ENCODE assay signal across 9 cellular contexts in genomic region chr3:173993299-173993698, GRCh38.
A peak's percentile ranks its signal among the peaks of the same experiment; 100 is the strongest.
DNase-seq lines count a peak whose midpoint lies in the region; ATAC-seq and TF ChIP-seq lines count a peak whose summit lies in the region.
"Had no signal": no experiment of that assay in that cellular context is flagged by ENCODE, and none has a peak within 500 bp of the region (broad histone marks: within the 10 kb centered on the region; RNA-seq: fewer than 3 reads in every experiment).

No MANE protein-coding gene starts in this region.

- H3K18ac ChIP-seq in H9 (ENCODE audit: insufficient read length, low read depth, low read length), result no peak overlapping the region

- no peak overlapping the region for H4K91ac ChIP-seq in H9 (ENCODE audit: insufficient read length, low read depth, low read length)

- H3K27ac ChIP-seq in H9 (ENCODE audit: insufficient read length, low read depth, low read length), result no peak overlapping the region
- H3K27ac ChIP-seq in RWPE1, result no peak overlapping the region
- H3K27ac ChIP-seq in upper lobe of right lung, result no peak overlapping the region

- TF ChIP-seq CTCF in H9 (conservative IDR thresholded peaks at IDR 0.05) (peak; percentile 60), RWPE1 (conservative IDR thresholded peaks at IDR 0.05; ENCODE audit: low read depth) (no peak), upper lobe of right lung (IDR thresholded peaks at IDR 0.05) (no peak), mucosa of descending colon (IDR thresholded peaks at IDR 0.05) (no peak)

- no peak overlapping the region for H3K56ac ChIP-seq in H9 (ENCODE audit: insufficient read length, low read depth, low read length)

- no peak overlapping the region for H2BK20ac ChIP-seq in H9 (ENCODE audit: low read depth, low read length, poor library complexity, severe bottlenecking)

- H3K4me1 ChIP-seq in H9 (ENCODE audit: insufficient read depth, low read length), result no peaks in the 10 kb centered on the region
- no peaks in the 10 kb centered on the region for H3K4me1 ChIP-seq in upper lobe of right lung
- no peaks in the 10 kb centered on the region for H3K4me1 ChIP-seq in mucosa of descending colon (ENCODE audit: low read depth)

- no peak overlapping the region for H2AFZ ChIP-seq in H9 (ENCODE audit: low read length)

- H3K9ac ChIP-seq in H9 (ENCODE audit: extremely low read depth, insufficient read length, low read length), result no peak overlapping the region

- DNase-seq in AG20443 (ENCODE audit: low spot score) (peak; percentile 70), H9 (no peak), RWPE1 (ENCODE audit: low spot score) (peak; percentile 8), glomerular visceral epithelial cell (ENCODE audit: extremely low spot score) (peak; percentile 9), left cardiac atrium (no peak), NCI-H226 (no peak), upper lobe of right lung (no peak), mucosa of descending colon (no peak)
- DNase-seq: SHP77 treated with DMSO at 0.1 percent for 48 hours had no signal

- H3K36me3 ChIP-seq in upper lobe of right lung (no peaks in the 10 kb centered on the region), mucosa of descending colon (ENCODE audit: low read depth) (no peaks in the 10 kb centered on the region)

- H2AK5ac ChIP-seq in H9 (ENCODE audit: insufficient read length, low read length), result no peak overlapping the region

- no peaks in the 10 kb centered on the region for H3K27me3 Mint-ChIP-seq in H9 (ENCODE audit: low read depth)

- no peak overlapping the region for H3K27ac Mint-ChIP-seq in H9

- no CpG with 5 or more reads among the region's 1 CpG for WGBS in H9 (ENCODE audit: extremely low coverage, insufficient read length, low lambda C conversion rate)

- no peak overlapping the region for H3K4ac ChIP-seq in H9 (ENCODE audit: low read depth, low read length)

- H3K9me3 Mint-ChIP-seq in H9, result no peaks in the 10 kb centered on the region

- H3K23me2 ChIP-seq in H9 (ENCODE audit: insufficient read length, low read depth, low read length, poor library complexity, severe bottlenecking), result no peaks in the 10 kb centered on the region

- H2BK5ac ChIP-seq in H9 (ENCODE audit: insufficient read length, low read length), result no peak overlapping the region

- no peak overlapping the region for H3K4me3 Mint-ChIP-seq in H9

- H3K79me2 ChIP-seq in H9 (ENCODE audit: insufficient read depth, low read length), result no peaks in the 10 kb centered on the region

- H3K23ac ChIP-seq in H9 (ENCODE audit: insufficient read length, low read depth, low read length), result no peak overlapping the region

- H2BK12ac ChIP-seq in H9 (ENCODE audit: insufficient read length, low read depth, low read length), result no peak overlapping the region

- CTCF ChIA-PET in RWPE1 (lab: Yijun Ruan, JAX), result interaction anchor here (0.6 to 0.7 kb wide), 2 partner anchors 908 to 920 kb away, joined by 3 read pairs; no protein-coding TSS in a partner anchor

- peaks cover 0 to 4% of the 10 kb centered on the region in 2 experiments; a peak in 2 of 4 replicates for H3K4me1 Mint-ChIP-seq in H9

- POLR2A ChIA-PET in RWPE1 (lab: Yijun Ruan, JAX; ENCODE audit: low non-redundant PET), result no interaction called here

- H3K27me3 ChIP-seq in H9 (ENCODE audit: insufficient read depth, low read length) (no peaks in the 10 kb centered on the region), upper lobe of right lung (no peaks in the 10 kb centered on the region)

- H2BK120ac ChIP-seq in H9 (ENCODE audit: low read depth, low read length, poor library complexity, severe bottlenecking), result no peak overlapping the region

- H4K8ac ChIP-seq in H9 (replicated peaks; ENCODE audit: insufficient read length, low read depth, low read length), result no peak overlapping the region

- no peak overlapping the region for H4K5ac ChIP-seq in H9 (ENCODE audit: insufficient read length, low read depth, low read length)

- intact Hi-C loops in left cardiac atrium (cut with DNase I), result no loop called here
- intact Hi-C loops in upper lobe of right lung (cut with DNase I), result no loop called here
- intact Hi-C loops in mucosa of descending colon (cut with DNase I, micrococcal nuclease), result no loop called here

- H3T11ph ChIP-seq in H9 (ENCODE audit: low read length), result no peak overlapping the region

- no peaks in the 10 kb centered on the region for H3K79me1 ChIP-seq in H9 (ENCODE audit: insufficient read depth, low read depth, low read length, poor library complexity, severe bottlenecking)

- no peak overlapping the region for H3K4me2 ChIP-seq in H9 (ENCODE audit: insufficient read depth, insufficient read length, low read length)

- no peaks in the 10 kb centered on the region for H4K20me1 ChIP-seq in H9 (ENCODE audit: control insufficient read depth, insufficient read depth, insufficient read length)

- H3K4me3 ChIP-seq in upper lobe of right lung, result no peak overlapping the region
- no peak overlapping the region for H3K4me3 ChIP-seq in mucosa of descending colon

- ATAC-seq in left cardiac atrium, result no peak
- ATAC-seq in upper lobe of right lung, result no peak
- ATAC-seq in mucosa of descending colon, result no peak

- no peaks in the 10 kb centered on the region; a peak in 1 of 7 replicates for H3K36me3 Mint-ChIP-seq in H9 (ENCODE audit: insufficient read depth in 1 of 3, low read depth in 3 of 3)

- H3K9me3 ChIP-seq in H9 (ENCODE audit: control insufficient read depth, low read depth, low read length) (no peaks in the 10 kb centered on the region), upper lobe of right lung (no peaks in the 10 kb centered on the region), mucosa of descending colon (no peaks in the 10 kb centered on the region)

- H2BK15ac ChIP-seq in H9 (ENCODE audit: low read depth, low read length), result no peak overlapping the region

- no peak overlapping the region for H3K14ac ChIP-seq in H9 (ENCODE audit: insufficient read depth, low read length)

Comparison
In these comparisons a context has a peak if more than half of its experiments do, and no peak if none do; other contexts are left out.
1. DNase-seq: peak in AG20443 (single experiment), RWPE1 (single experiment) and glomerular visceral epithelial cell (single experiment); none in H9 (single experiment), left cardiac atrium (single experiment), NCI-H226 (single experiment), upper lobe of right lung (single experiment) and mucosa of descending colon (0 of 3).